20 cellular contexts compared by ENCODE assay signal in the genomic region with DNA sequence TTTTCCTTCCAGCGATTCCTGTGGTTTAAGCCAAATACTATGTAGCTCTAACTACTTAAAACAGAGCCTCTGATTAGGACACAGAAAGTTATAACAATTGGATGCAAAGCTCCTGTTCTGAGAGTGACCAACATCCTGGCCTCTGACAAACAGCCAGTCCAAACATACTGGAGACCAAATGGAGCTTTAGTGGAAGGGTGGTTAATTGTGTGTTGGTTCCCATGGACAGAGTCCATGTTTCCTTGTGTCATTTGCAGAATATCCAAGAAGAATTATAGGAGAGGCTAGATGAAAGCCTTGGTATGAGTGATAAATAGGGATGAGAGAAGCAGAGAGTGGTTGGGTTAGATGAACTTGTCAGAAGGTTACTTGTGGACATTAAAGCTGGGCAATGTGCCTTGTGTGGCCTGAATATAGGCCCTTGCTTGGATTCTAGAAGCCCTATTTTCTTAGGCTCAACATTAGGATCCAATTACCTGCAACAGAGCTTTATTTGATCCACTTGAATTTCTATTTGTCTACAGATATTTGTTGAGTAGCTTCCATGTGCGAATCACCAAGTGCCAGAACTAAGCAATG.
DNase-seq lines count a peak whose midpoint lies in the region; TF ChIP-seq lines count a peak whose summit lies in the region.
"Had no signal": no experiment of that assay in that cellular context is flagged by ENCODE, and none has a peak within 500 bp of the region (broad histone marks: within the 10 kb centered on the region; RNA-seq: fewer than 3 reads in every experiment).

No MANE protein-coding gene starts in this region.

- no peak overlapping the region for H3K18ac ChIP-seq in mesendoderm (ENCODE audit: low read length)

- H3K36me3 ChIP-seq in mesendoderm (ENCODE audit: control insufficient read depth, insufficient read depth, low read length), result no peaks in the 10 kb centered on the region
- H3K36me3 ChIP-seq: BLaER1 treated with 17β-estradiol and CSF1 and Interleukin-3, amounts not matched to agents 10 nM and 100 nM had no signal

- no peak overlapping the region for H3K56ac ChIP-seq in mesendoderm (ENCODE audit: low read length)

- no peak overlapping the region for H2AK5ac ChIP-seq in mesendoderm (ENCODE audit: low read length)

- no peak overlapping the region for H2BK5ac ChIP-seq in mesendoderm (ENCODE audit: low read length)

- no peaks in the 10 kb centered on the region for H3K27me3 ChIP-seq in mesendoderm (ENCODE audit: insufficient read depth, low read length, poor library complexity)
- H3K27me3 ChIP-seq: BLaER1 treated with 17β-estradiol and CSF1 and Interleukin-3, amounts not matched to agents 10 nM and 100 nM had no signal

- no CpG with 5 or more reads among the region's 2 CpGs for WGBS in mesendoderm (ENCODE audit: extremely low coverage, insufficient coverage, low lambda C conversion rate)

- no peak overlapping the region for H3K27ac ChIP-seq in mesendoderm (ENCODE audit: low read depth, low read length)
- H3K27ac ChIP-seq: BLaER1 treated with 17β-estradiol and CSF1 and Interleukin-3, amounts not matched to agents 10 nM and 100 nM had no signal

- no peak overlapping the region for H2BK120ac ChIP-seq in mesendoderm (ENCODE audit: low read depth, low read length)

- H3K4me3 ChIP-seq in astrocyte of the cerebellum (ENCODE audit: low read depth, low read length), result no peak overlapping the region
- H3K4me3 ChIP-seq in mesendoderm (ENCODE audit: low read length), result no peak overlapping the region
- H3K4me3 ChIP-seq: BLaER1 treated with 17β-estradiol and CSF1 and Interleukin-3, amounts not matched to agents 10 nM and 100 nM had no signal

- H4K5ac ChIP-seq in mesendoderm (ENCODE audit: low read length), result no peak overlapping the region

- H3K4me1 ChIP-seq in mesendoderm (ENCODE audit: control insufficient read depth, low read depth, low read length), result no peaks in the 10 kb centered on the region
- H3K4me1 ChIP-seq: BLaER1 treated with 17β-estradiol and CSF1 and Interleukin-3, amounts not matched to agents 10 nM and 100 nM had no signal

- H4K8ac ChIP-seq in mesendoderm (ENCODE audit: low read depth, low read length), result no peak overlapping the region

- H3K79me2 ChIP-seq in mesendoderm (ENCODE audit: control insufficient read depth, insufficient read depth, low read length), result no peaks in the 10 kb centered on the region

- H2BK15ac ChIP-seq in mesendoderm (replicated peaks; ENCODE audit: low read depth), result no peak overlapping the region

- no peak for TF ChIP-seq CTCF in astrocyte of the cerebellum (IDR thresholded peaks at IDR 0.05; ENCODE audit: low read depth, low read length, missing control alignments)

- H3K4me2 ChIP-seq in mesendoderm (ENCODE audit: low read length), result no peak overlapping the region
- H3K4me2 ChIP-seq: BLaER1 treated with 17β-estradiol and CSF1 and Interleukin-3, amounts not matched to agents 10 nM and 100 nM; SK-N-SH had no signal

- DNase-seq in NCI-H510A treated with DMSO at 0.1 percent for 48 hours (lab: John Stamatoyannopoulos, UW) (peak; percentile 39), NCI-H510A (lab: John Stamatoyannopoulos, UW) (no peak), EH (ENCODE audit: low read depth) (peak; percentile 61), astrocyte of the cerebellum (ENCODE audit: low read depth) (peak; percentile 4), myocyte (ENCODE audit: low read depth) (peak; percentile 6), mesenteric fat pad (ENCODE audit: low spot score) (no peak), mesendoderm (no peak), SHP77 treated with DMSO at 0.1 percent for 48 hours (lab: John Stamatoyannopoulos, UW) (no peak)
- DNase-seq: CD8-positive, alpha-beta T cell; DMS79 treated with DMSO at 0.1 percent for 48 hours; H9; KG1; NCI-H187; NCI-H2107; NCI-H226; NCI-H69; NK-92 treated with Interleukin-12 subunit alpha and Interleukin-12 subunit beta, amount 100 ng/mL, for 24 hours; SHP77; SK-N-SH had no signal

- no peaks in the 10 kb centered on the region for H3K79me1 ChIP-seq in mesendoderm (ENCODE audit: low read length)

- H3K9ac ChIP-seq in mesendoderm (ENCODE audit: low read length), result no peak overlapping the region
- H3K9ac ChIP-seq: BLaER1 treated with 17β-estradiol and CSF1 and Interleukin-3, amounts not matched to agents 10 nM and 100 nM; SK-N-SH had no signal

- in situ Hi-C loops in astrocyte of the cerebellum (cut with HindIII; ENCODE audit: low sequenced_read_pairs), result no loop called here

- H3K23ac ChIP-seq in mesendoderm (ENCODE audit: low read length), result no peak overlapping the region

- no peak overlapping the region for H3K4ac ChIP-seq in mesendoderm (ENCODE audit: low read depth, low read length)

Comparison
In these comparisons a context has a peak if more than half of its experiments do, and no peak if none do; other contexts are left out.
1. DNase-seq: peak in NCI-H510A treated with DMSO at 0.1 percent for 48 hours (single experiment), EH (single experiment), astrocyte of the cerebellum (single experiment) and myocyte (single experiment); none in NCI-H510A (single experiment), mesenteric fat pad (single experiment), mesendoderm (single experiment) and SHP77 treated with DMSO at 0.1 percent for 48 hours (single experiment).